In the genomic region with DNA sequence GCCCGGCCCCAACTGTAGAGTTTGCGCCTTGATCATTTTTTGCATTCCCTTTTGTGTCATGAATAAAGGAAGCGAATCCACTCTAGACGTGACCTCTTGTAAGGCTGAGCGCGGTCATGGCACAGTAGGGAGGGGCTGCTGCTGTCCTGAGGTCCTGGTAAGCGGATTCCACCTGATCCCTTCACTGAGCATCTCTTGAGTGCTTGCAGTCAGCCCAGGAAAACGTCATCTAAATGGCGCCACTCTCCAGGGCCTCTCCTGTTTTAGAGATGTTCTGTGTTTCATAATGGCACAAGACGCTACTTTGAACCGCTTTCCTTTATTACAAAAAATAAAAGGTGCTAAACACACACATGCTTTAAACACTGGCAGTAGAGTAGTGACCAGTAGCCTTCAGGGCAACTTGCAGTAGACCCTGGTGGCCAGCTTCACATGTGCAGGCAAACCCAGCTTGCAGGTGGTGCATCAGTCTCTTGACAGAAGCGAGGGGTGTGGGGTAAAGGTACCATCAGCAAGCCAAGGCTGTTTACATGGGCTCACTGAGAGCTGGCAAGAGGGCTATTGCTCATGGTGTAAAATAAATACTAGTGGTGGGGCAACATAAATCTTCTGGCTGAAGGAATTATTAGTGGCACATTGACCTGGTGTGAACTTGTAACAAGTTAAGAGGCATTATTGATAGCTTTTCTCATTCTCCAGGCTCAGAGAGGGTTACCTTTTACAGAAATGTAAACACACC, we compare ENCODE assay signal across 20 cellular contexts. TPM values are rescaled to one million over a fixed set of nuclear protein-coding genes. Genes with fewer than 3 reads are reported as not detected.
A peak's percentile ranks its signal among the peaks of the same experiment; 100 is the strongest.
DNase-seq lines count a peak whose midpoint lies in the region; ATAC-seq, FAIRE-seq and TF ChIP-seq lines count a peak whose summit lies in the region.
"Had no signal": no experiment of that assay in that cellular context is flagged by ENCODE, and none has a peak within 500 bp of the region (broad histone marks: within the 10 kb centered on the region; RNA-seq: fewer than 3 reads in every experiment).

No MANE protein-coding gene starts in this region.

- no peak for ATAC-seq in HG02588 (IDR thresholded peaks at IDR 0.05; ENCODE audit: unreplicated experiment)
- ATAC-seq: A549 had no signal

- H3K4me1 Mint-ChIP-seq in nephron progenitor cell, result peaks cover 40% of the 10 kb centered on the region

- no peak for FAIRE-seq in RCC 7860 (lab: Jason Lieb, UNC)
- FAIRE-seq: A549 had no signal

- peak overlapping the region; percentile 56 for H3K27ac Mint-ChIP-seq in nephron progenitor cell
- H3K27ac Mint-ChIP-seq: CD14-positive monocyte had no signal

- H3K27me3 Mint-ChIP-seq in nephron progenitor cell (ENCODE audit: low read depth, poor library complexity), result peaks cover 44% of the 10 kb centered on the region

- peak; percentile 3 for DNase-seq in Caki2 (ENCODE audit: low read depth)
- peak; percentile 71 for DNase-seq in NCI-H510A (lab: John Stamatoyannopoulos, UW)
- peak; percentile 38 for DNase-seq in fibroblast of villous mesenchyme (ENCODE audit: low read depth)
- peak; percentile 29 for DNase-seq in nephron progenitor cell
- no peak for DNase-seq in RCC 7860 (ENCODE audit: low spot score)
- no peak for DNase-seq in SKM-1 treated with dmso at 0.1 percent for 144 hours (lab: John Stamatoyannopoulos, UW; ENCODE audit: unreplicated experiment)
- no peak for DNase-seq in globus pallidus (ENCODE audit: low spot score)
- DNase-seq: Calu3; GM23248; KBM-7; MG63; NCI-H1105; NCI-H1694 treated with DMSO at 0.1 percent for 48 hours; NCI-H2171; NCI-H524; NK-92 treated with Interleukin-12 subunit alpha and Interleukin-12 subunit beta, amount 100 ng/mL, for 24 hours had no signal

- no peak overlapping the region for H3K4me3 ChIP-seq in fibroblast of villous mesenchyme (ENCODE audit: low read depth, low read length)
- H3K4me3 ChIP-seq: A549, GM23248, MG63, SK-N-MC had no signal

- no peak overlapping the region for H3K4me3 Mint-ChIP-seq in nephron progenitor cell
- H3K4me3 Mint-ChIP-seq: CD14-positive monocyte had no signal

- peaks cover 4% of the 10 kb centered on the region for H3K36me3 Mint-ChIP-seq in nephron progenitor cell (ENCODE audit: low read depth)
- H3K36me3 Mint-ChIP-seq: CD14-positive monocyte had no signal

- TF ChIP-seq CTCF in fibroblast of villous mesenchyme (IDR thresholded peaks at IDR 0.05; ENCODE audit: insufficient read depth, low read depth, low read length) (no peak), nephron progenitor cell (IDR thresholded peaks at IDR 0.05) (peak; percentile 24)

- H3K9me3 Mint-ChIP-seq in nephron progenitor cell, result peaks cover 25% of the 10 kb centered on the region

- in situ Hi-C loops in Caki2 (cut with HindIII; ENCODE audit: low pct_unique_long_range_greater_than_20kb, low sequenced_read_pairs), result no loop called here

RNA-seq across cellular contexts. Expression of a gene that starts 43.0 kb away (rescaled TPM):
- 24.1 and 27.2 TPM in 2 replicates for total RNA-seq in Caki2 (2014; rRNA removed; shearing (Covaris generic); ENCODE audit: low replicate concordance)
- 0.64 TPM in 1 of 2 replicates, not detected in the other for total RNA-seq in fibroblast of villous mesenchyme

Comparison
In these comparisons a context has a peak if more than half of its experiments do, and no peak if none do; other contexts are left out.
1. DNase-seq: peak in Caki2 (single experiment), NCI-H510A (single experiment), fibroblast of villous mesenchyme (single experiment) and nephron progenitor cell (single experiment); none in RCC 7860 (single experiment), SKM-1 treated with dmso at 0.1 percent for 144 hours (single experiment) and globus pallidus (single experiment).
2. RNA of a gene that starts 43.0 kb away (total RNA-seq): 24.1 to 27.2 TPM in Caki2; 0.64 TPM in fibroblast of villous mesenchyme; every median in the first group is over 10 times any median in the second.